14 cellular contexts compared by ENCODE assay signal in genomic region chr10:13709931-13710690, GRCh38.
DNase-seq lines count a peak whose midpoint lies in the region; ATAC-seq and TF ChIP-seq lines count a peak whose summit lies in the region.
"Had no signal": no experiment of that assay in that cellular context is flagged by ENCODE, and none has a peak within 500 bp of the region (broad histone marks: within the 10 kb centered on the region; RNA-seq: fewer than 3 reads in every experiment).

No MANE protein-coding gene starts in this region.

- in situ Hi-C loops in astrocyte of the cerebellum (cut with HindIII; ENCODE audit: low sequenced_read_pairs): no loop called here

- H3K27me3 ChIP-seq in spleen (replicated peaks in 1 of 7): peaks cover 0 to 9% (median 0%) of the 10 kb centered on the region in 7 donors
- H3K27me3 ChIP-seq: Peyer's patch had no signal

- H3K4me3 ChIP-seq in astrocyte of the cerebellum (ENCODE audit: low read depth, low read length): no peak overlapping the region
- H3K4me3 ChIP-seq in spleen: no peak overlapping the region
- H3K4me3 ChIP-seq: Peyer's patch had no signal

- intact Hi-C loops in left ventricle myocardium superior (cut with micrococcal nuclease) (no loop called here), spleen (cut with DNase I; ENCODE audit: low total_unique reads) (no loop called here)

- DNase-seq in GM03348 (ENCODE audit: low spot score): peak; percentile 55
- DNase-seq in astrocyte of the cerebellum (ENCODE audit: low read depth): peak; percentile 80
- DNase-seq in left ventricle myocardium superior: peak; percentile 67
- DNase-seq in spleen: peak; percentile 49
- DNase-seq in COLO668 (lab: John Stamatoyannopoulos, UW; ENCODE audit: unreplicated experiment): no peak
- DNase-seq: activated CD4-positive, alpha-beta T cell treated with anti-CD3 and anti-CD28 coated beads, Interleukin-2, amount 50 U/mL, for 1 hour; activated naive CD4-positive, alpha-beta T cell treated with anti-CD3 and anti-CD28 coated beads, Interleukin-2, amount 50 U/mL, for 16 hours; activated T-cell treated with anti-CD3 and anti-CD28 coated beads for 4 hours; effector memory CD8-positive, alpha-beta T cell; naive thymus-derived CD4-positive, alpha-beta T cell; NCI-H2107; Peyer's patch had no signal

- ATAC-seq in left ventricle myocardium superior (no peak), GM19035 (IDR thresholded peaks at IDR 0.05; ENCODE audit: unreplicated experiment) (no peak), HG03175 (IDR thresholded peaks at IDR 0.05; ENCODE audit: unreplicated experiment) (no peak)
- ATAC-seq: effector memory CD8-positive, alpha-beta T cell; naive thymus-derived CD4-positive, alpha-beta T cell had no signal

- no peak overlapping the region for H3K27ac ChIP-seq in spleen
- H3K27ac ChIP-seq: Peyer's patch had no signal

- H3K36me3 ChIP-seq in spleen: no peaks in the 10 kb centered on the region
- H3K36me3 ChIP-seq: Peyer's patch had no signal

- no peak for TF ChIP-seq POLR2A in spleen (IDR thresholded peaks at IDR 0.05)

- no peaks in the 10 kb centered on the region for H3K9me3 ChIP-seq in spleen
- H3K9me3 ChIP-seq: Peyer's patch had no signal

- WGBS in spleen, 5 donors: 80 to 92% (median 87%) methylated on average over 12 of the region's 12 CpGs

- TF ChIP-seq CTCF in astrocyte of the cerebellum (IDR thresholded peaks at IDR 0.05; ENCODE audit: low read depth, low read length, missing control alignments): no peak
- TF ChIP-seq CTCF in spleen (IDR thresholded peaks at IDR 0.05 in 8 of 11, conservative IDR thresholded peaks at IDR 0.05 in 3 of 11): no peak

- peaks cover 5 to 73% (median 45%) of the 10 kb centered on the region in 6 donors for H3K4me1 ChIP-seq in spleen
